Comparison of ENCODE assay signal across 10 cellular contexts in genomic region chr20:64223526-64224067, GRCh38. TPM values are rescaled to one million over a fixed set of nuclear protein-coding genes. Genes with fewer than 3 reads are reported as not detected.
DNase-seq lines count a peak whose midpoint lies in the region; ATAC-seq, FAIRE-seq and TF ChIP-seq lines count a peak whose summit lies in the region.
"Had no signal": no experiment of that assay in that cellular context is flagged by ENCODE, and none has a peak within 500 bp of the region (broad histone marks: within the 10 kb centered on the region; RNA-seq: fewer than 3 reads in every experiment).

No MANE protein-coding gene starts in this region.

- WGBS in mesodermal cell (ENCODE audit: insufficient coverage in 2 of 2), 2 experiments = 24 to 25% methylated on average over 9 to 11 of the region's 13 CpGs

- DNase-seq in D721Med (ENCODE audit: insufficient read length, low spot score) = no peak
- DNase-seq in NCI-H2107 (lab: John Stamatoyannopoulos, UW) = peak; percentile 78
- peak; percentile 88 for DNase-seq in ecto neural progenitor cell (ENCODE audit: low spot score)
- DNase-seq in coronary artery (ENCODE audit: low spot score) = no peak
- no peak for DNase-seq in superior temporal gyrus (ENCODE audit: extremely low spot score)
- DNase-seq: activated naive CD4-positive, alpha-beta T cell treated with anti-CD3 and anti-CD28 coated beads, Interleukin-2, amount 50 U/mL, for 16 hours had no signal

- H3K4me1 ChIP-seq in mesodermal cell (ENCODE audit: control insufficient read depth, insufficient read depth, low read length, poor library complexity, severe bottlenecking) = peaks cover 17% of the 10 kb centered on the region

- H3K27ac ChIP-seq in mesodermal cell (ENCODE audit: low read depth, low read length, severe bottlenecking) = peak overlapping the region; percentile 64
- no peak overlapping the region for H3K27ac ChIP-seq in coronary artery

- no peaks in the 10 kb centered on the region for H3K36me3 ChIP-seq in mesodermal cell (ENCODE audit: control insufficient read depth, insufficient read depth, low read length)

- TF ChIP-seq CTCF in D721Med (IDR thresholded peaks at IDR 0.05; ENCODE audit: insufficient read depth, missing control alignments) (peak; percentile 36), coronary artery (IDR thresholded peaks at IDR 0.05) (no peak)

- H3K4me3 ChIP-seq in mesodermal cell (ENCODE audit: extremely low read depth, insufficient read depth, low read length, poor library complexity, severe bottlenecking) = no peak overlapping the region
- no peak overlapping the region for H3K4me3 ChIP-seq in coronary artery

- H3K9me3 ChIP-seq in mesodermal cell (ENCODE audit: control insufficient read depth, low read length) = no peaks in the 10 kb centered on the region

- ATAC-seq in HG02840 (IDR thresholded peaks at IDR 0.05; ENCODE audit: low FRiP score, unreplicated experiment) (no peak), GM18909 (IDR thresholded peaks at IDR 0.05; ENCODE audit: poor library complexity, unreplicated experiment) (no peak)
- ATAC-seq: Panc1 had no signal

- no peak for FAIRE-seq in D721Med (lab: Jason Lieb, UNC)

RNA-seq across cellular contexts. Expression of gene PCMTD2, which starts 32.0 kb away (rescaled TPM):
- polyA plus RNA-seq in mesodermal cell (2013, experiment 1 of 2) = 54.2 TPM
- 52.4 TPM for polyA plus RNA-seq in mesodermal cell (2013, experiment 2 of 2)

RNA-seq across cellular contexts. Expression of gene MYT1, which starts 59.3 kb away (rescaled TPM):
- 0.52 TPM for polyA plus RNA-seq in mesodermal cell (2013, experiment 1 of 2)
- 0.46 TPM for polyA plus RNA-seq in mesodermal cell (2013, experiment 2 of 2)

Comparison
In these comparisons a context has a peak if more than half of its experiments do, and no peak if none do; other contexts are left out.
1. DNase-seq: peak in NCI-H2107 (single experiment) and ecto neural progenitor cell (single experiment); none in D721Med (single experiment), coronary artery (single experiment) and superior temporal gyrus (single experiment).